In genomic region chrX:13552892-13553291, GRCh38 we compare ENCODE assay signal across 12 cellular contexts. TPM values are rescaled to one million over a fixed set of nuclear protein-coding genes. Genes with fewer than 3 reads are reported as not detected.
"Had no signal": no experiment of that assay in that cellular context is flagged by ENCODE, and none has a peak within 500 bp of the region (broad histone marks: within the 10 kb centered on the region; RNA-seq: fewer than 3 reads in every experiment).

No MANE protein-coding gene starts in this region.

- H3K4me2 ChIP-seq: GM23338 had no signal

- ATAC-seq: GM23338, HCT116 had no signal

- H3K36me3 ChIP-seq: HAP-1 had no signal

- H3K27ac Mint-ChIP-seq: GM23338, H9, HFFc6 had no signal

- H3K4me3 Mint-ChIP-seq: GM23338, H9, HFFc6 had no signal

- H2AFZ ChIP-seq: GM23248, GM23338 had no signal

- H3K4me1 ChIP-seq: HAP-1 had no signal

- FAIRE-seq: H1, H54 had no signal

- H3K4me3 ChIP-seq: GM23248, GM23338, HAP-1 had no signal

- H3K9ac ChIP-seq: GM23248 had no signal

- H3K9me3 ChIP-seq: HAP-1 had no signal

- H3K27ac ChIP-seq: GM23248 had no signal

- H3K4me1 Mint-ChIP-seq: GM23338 had no signal

- H3K9me3 Mint-ChIP-seq: GM23338, HFFc6 had no signal

- DNase-seq: GM23248, GOT3, H7, H9, HCEC 1CT, HFFc6 had no signal

RNA-seq across cellular contexts. Expression of gene EGFL6, which starts 16.5 kb away (rescaled TPM):
- total RNA-seq: GM23248, H4, HFFc6 had no signal
- polyA plus RNA-seq: GM23248 had no signal
